In genomic region chr11:14413307-14414072, GRCh38 we compare ENCODE assay signal across 9 cellular contexts. TPM values are rescaled to one million over a fixed set of nuclear protein-coding genes. Genes with fewer than 3 reads are reported as not detected.
A peak's percentile ranks its signal among the peaks of the same experiment; 100 is the strongest.
DNase-seq lines count a peak whose midpoint lies in the region; ATAC-seq and TF ChIP-seq lines count a peak whose summit lies in the region.
"Had no signal": no experiment of that assay in that cellular context is flagged by ENCODE, and none has a peak within 500 bp of the region (broad histone marks: within the 10 kb centered on the region; RNA-seq: fewer than 3 reads in every experiment).

No MANE protein-coding gene starts in this region.

- TF ChIP-seq CTCF in BE2C (IDR thresholded peaks at IDR 0.05; ENCODE audit: low read depth, low read length), result peak; percentile 20; the same call in 1 of the 2 replicates
- peak; percentile 67 for TF ChIP-seq CTCF in chondrocyte (IDR thresholded peaks at IDR 0.05)

- no peaks in the 10 kb centered on the region for H3K27me3 ChIP-seq in BE2C

- no peak overlapping the region for H3K4me3 ChIP-seq in BE2C (ENCODE audit: low read depth, low read length)

- no peaks in the 10 kb centered on the region for H3K9me3 Mint-ChIP-seq in chondrocyte (ENCODE audit: low read depth)

- no peak for ATAC-seq in HG02759 (IDR thresholded peaks at IDR 0.05; ENCODE audit: unreplicated experiment)
- no peak for ATAC-seq in HG02885 (IDR thresholded peaks at IDR 0.05; ENCODE audit: poor library complexity, unreplicated experiment)
- no peak for ATAC-seq in HG03108 (IDR thresholded peaks at IDR 0.05; ENCODE audit: unreplicated experiment)
- no peak for ATAC-seq in HG03159 (IDR thresholded peaks at IDR 0.05; ENCODE audit: unreplicated experiment)

- no peaks in the 10 kb centered on the region; the same call in 1 of the 2 replicates for H3K4me1 ChIP-seq in BE2C

- H3K4me1 Mint-ChIP-seq in chondrocyte (ENCODE audit: low read depth), result peaks cover 50% of the 10 kb centered on the region

- no peak for DNase-seq in BE2C
- peak; percentile 77 for DNase-seq in LHCN-M2 (ENCODE audit: low read depth)
- no peak for DNase-seq in chondrocyte (ENCODE audit: low spot score)
- peak; percentile 14 for DNase-seq in mucosa of gallbladder (ENCODE audit: low spot score)
- DNase-seq: NCI-H524 had no signal

- H3K36me3 Mint-ChIP-seq in chondrocyte (ENCODE audit: low read depth), result no peaks in the 10 kb centered on the region

- no peaks in the 10 kb centered on the region for H3K9me3 ChIP-seq in BE2C

- peak overlapping the region; percentile 90 for H3K27ac Mint-ChIP-seq in chondrocyte (ENCODE audit: unreplicated experiment)

- H3K27me3 Mint-ChIP-seq in chondrocyte (ENCODE audit: low read depth), result no peaks in the 10 kb centered on the region

- H3K36me3 ChIP-seq in BE2C, result no peaks in the 10 kb centered on the region

- no peak overlapping the region for H3K4me3 Mint-ChIP-seq in chondrocyte (ENCODE audit: unreplicated experiment)

RNA-seq across cellular contexts. Expression of gene RRAS2, which starts 54.5 kb away (rescaled TPM):
- polyA plus RNA-seq in BE2C (2012; ENCODE audit: insufficient read depth, insufficient read length, low read depth), result 5.4 TPM
- total RNA-seq in LHCN-M2 (2014; rRNA removed) (159 and 182 TPM in 2 replicates), chondrocyte (55.8 to 76.9 TPM (median 74.1 TPM) in 3 replicates), mucosa of gallbladder (27.6 TPM)
- 88.8 TPM for polyA plus RNA-seq in LHCN-M2 (2012)

Comparison
In these comparisons a context has a peak if more than half of its experiments do, and no peak if none do; other contexts are left out.
1. DNase-seq: peak in LHCN-M2 (single experiment) and mucosa of gallbladder (single experiment); none in BE2C (single experiment) and chondrocyte (single experiment).